Comparison of ENCODE assay signal across 1 cellular context in the genomic region with DNA sequence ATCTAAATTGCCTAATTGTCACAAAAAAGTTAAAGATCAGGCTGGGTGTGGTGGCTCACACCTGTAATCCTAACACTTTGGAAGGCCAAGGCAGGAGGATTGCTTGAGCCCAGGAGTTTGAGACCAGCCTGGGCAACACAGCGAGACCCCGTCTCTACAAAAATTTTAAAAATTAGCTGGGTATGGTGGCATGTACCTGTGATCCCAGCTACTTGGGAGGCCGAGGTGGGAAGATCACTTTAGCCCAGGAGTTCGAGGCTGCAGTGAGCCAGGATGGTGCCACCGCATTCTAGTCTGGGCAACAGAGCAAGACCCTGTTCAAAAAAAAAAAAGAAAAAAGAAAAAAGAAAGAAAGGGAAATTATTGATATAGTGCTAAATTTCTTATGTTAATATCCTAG. TPM values are rescaled to one million over a fixed set of nuclear protein-coding genes. Genes with fewer than 3 reads are reported as not detected.
"Had no signal": no experiment of that assay in that cellular context is flagged by ENCODE, and none has a peak within 500 bp of the region (broad histone marks: within the 10 kb centered on the region; RNA-seq: fewer than 3 reads in every experiment).

No MANE protein-coding gene starts in this region.

RNA-seq across cellular contexts. Expression of a gene that starts 26.4 kb away (rescaled TPM):
- total RNA-seq: vagina had no signal
